Comparison of ENCODE assay signal across 20 cellular contexts in the genomic region with DNA sequence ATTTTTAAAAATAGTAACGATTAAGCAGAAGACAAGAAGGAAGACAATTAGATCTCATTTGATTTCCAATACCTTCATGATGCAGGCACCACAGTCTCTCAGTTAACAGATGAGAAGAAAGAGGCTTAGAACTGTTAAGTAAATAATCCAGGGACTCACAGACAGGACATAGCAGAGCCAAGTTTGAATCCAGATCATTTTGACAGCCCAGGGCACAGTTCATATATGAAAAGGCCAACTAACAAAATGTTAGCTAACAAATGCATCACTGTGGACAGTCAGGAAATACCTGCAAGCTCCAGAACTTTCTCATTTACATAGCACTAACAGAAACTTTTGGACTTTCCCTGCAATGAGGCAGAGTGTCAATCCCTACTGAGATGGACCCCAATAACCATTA. TPM values are rescaled to one million over a fixed set of nuclear protein-coding genes. Genes with fewer than 3 reads are reported as not detected.
"Had no signal": no experiment of that assay in that cellular context is flagged by ENCODE, and none has a peak within 500 bp of the region (broad histone marks: within the 10 kb centered on the region; RNA-seq: fewer than 3 reads in every experiment).

No MANE protein-coding gene starts in this region.

- H3K27ac ChIP-seq: HL-60, SJSA1, SK-N-MC had no signal

- DNase-seq: Karpas-422, KG1, MM.1S, NCI-H1092 treated with DMSO at 0.1 percent for 48 hours, NCI-H1436, NCI-H187, NCI-H2029, NCI-H2081 treated with DMSO at 0.1 percent for 48 hours, NCI-H2171, NCI-H345, NCI-H446 treated with DMSO at 0.1 percent for 48 hours, NCI-H510A treated with DMSO at 0.1 percent for 48 hours, NCI-H526, Right ventricle myocardium superior, RPMI8226, SIG-M5 had no signal

- H3K27me3 ChIP-seq: SJSA1 had no signal

- H3K9me3 ChIP-seq: SJSA1 had no signal

- H3K4me3 ChIP-seq: SJSA1, SK-N-MC had no signal

- H3K4me1 ChIP-seq: SJSA1 had no signal

- H3K36me3 ChIP-seq: SJSA1 had no signal

RNA-seq across cellular contexts. Expression of a gene that starts 4.2 kb away (rescaled TPM):
- total RNA-seq: M059J, Right ventricle myocardium superior, SJSA1 had no signal
